ENCODE assay signal across 18 cellular contexts in the genomic region with DNA sequence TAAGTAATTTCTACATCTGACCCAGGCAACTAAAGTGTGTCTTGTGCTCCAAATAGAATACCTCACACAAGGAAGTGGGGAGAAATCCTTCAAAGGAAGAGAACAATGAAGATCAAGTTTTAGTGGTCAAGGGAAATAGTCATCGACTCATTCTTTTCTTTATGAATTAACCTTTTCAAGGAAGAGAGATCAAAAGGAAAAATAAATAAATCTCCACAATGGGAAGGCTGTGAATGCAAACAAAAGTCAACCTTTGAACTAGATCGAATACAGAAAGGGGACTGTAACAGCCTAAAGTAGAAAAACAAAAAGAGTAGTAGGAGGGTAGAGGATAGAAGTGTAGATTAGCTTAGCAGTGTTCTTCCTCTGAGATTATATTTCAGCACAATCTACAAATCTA.
"Had no signal": no experiment of that assay in that cellular context is flagged by ENCODE, and none has a peak within 500 bp of the region (broad histone marks: within the 10 kb centered on the region; RNA-seq: fewer than 3 reads in every experiment).

No MANE protein-coding gene starts in this region.

- DNase-seq: activated CD4-positive, alpha-beta memory T cell treated with anti-CD3 and anti-CD28 coated beads, Interleukin-2, amount 10 ng/mL, durations not matched to agents 7 days and 5 days; activated CD4-positive, alpha-beta T cell treated with anti-CD3 and anti-CD28 coated beads for 48 hours; activated effector memory CD4-positive, alpha-beta T cell treated with anti-CD3 and anti-CD28 coated beads, Interleukin-2, amount 50 U/mL, for 16 hours; activated naive CD4-positive, alpha-beta T cell treated with anti-CD3 and anti-CD28 coated beads, Interleukin-2, amount 10 ng/mL, durations not matched to agents 7 days and 5 days; cerebellar nuclear complex; left ventricle myocardium superior; mammary epithelial cell; natural killer cell; pancreas; right cardiac atrium; stimulated activated CD4-positive, alpha-beta T cell treated with anti-CD3 and anti-CD28 coated beads, Interleukin-12 subunit alpha, Interleukin-12 subunit beta, amount 100 ng/mL, for 4 hours; stimulated activated CD4-positive, alpha-beta T cell treated with anti-CD3 and anti-CD28 coated beads, Interleukin-4, amount 100 ng/mL, for 4 hours; stimulated activated naive CD8-positive, alpha-beta T cell treated with anti-CD3 and anti-CD28 coated beads, Interleukin-15, amount 100 ng/mL, for 72 hours; T1000; tibial artery had no signal

- H3K27ac Mint-ChIP-seq: activated CD4-positive, alpha-beta memory T cell treated with anti-CD3 and anti-CD28 coated beads, Interleukin-2, amount 10 ng/mL, durations not matched to agents 7 days and 5 days; activated naive CD4-positive, alpha-beta T cell treated with anti-CD3 and anti-CD28 coated beads, Interleukin-2, amount 10 ng/mL, durations not matched to agents 7 days and 5 days; mesothelial cell of epicardium; natural killer cell; stimulated activated naive CD8-positive, alpha-beta T cell treated with anti-CD3 and anti-CD28 coated beads, Interleukin-15, amount 100 ng/mL, for 72 hours; T-helper 1 cell treated with Interleukin-12 subunit alpha and Interleukin-12 subunit beta and Interleukin-4 antibody, amounts not matched to agents 30 μg/mL and 1 μg/mL, for 36 hours had no signal

- H3K9me3 ChIP-seq: pancreas, tibial artery had no signal

- H3K36me3 Mint-ChIP-seq: activated naive CD4-positive, alpha-beta T cell treated with anti-CD3 and anti-CD28 coated beads, Interleukin-2, amount 10 ng/mL, durations not matched to agents 7 days and 5 days; mesothelial cell of epicardium; natural killer cell had no signal

- H3K4me3 ChIP-seq: coronary artery, pancreas, tibial artery had no signal

- FAIRE-seq: pancreas had no signal

- H3K27me3 Mint-ChIP-seq: activated CD4-positive, alpha-beta memory T cell treated with anti-CD3 and anti-CD28 coated beads, Interleukin-2, amount 10 ng/mL, durations not matched to agents 7 days and 5 days; activated naive CD4-positive, alpha-beta T cell treated with anti-CD3 and anti-CD28 coated beads, Interleukin-2, amount 10 ng/mL, durations not matched to agents 7 days and 5 days; stimulated activated naive CD8-positive, alpha-beta T cell treated with anti-CD3 and anti-CD28 coated beads, Interleukin-15, amount 100 ng/mL, for 72 hours had no signal

- H3K4me1 Mint-ChIP-seq: activated CD4-positive, alpha-beta memory T cell treated with anti-CD3 and anti-CD28 coated beads, Interleukin-2, amount 10 ng/mL, durations not matched to agents 7 days and 5 days; activated naive CD4-positive, alpha-beta T cell treated with anti-CD3 and anti-CD28 coated beads, Interleukin-2, amount 10 ng/mL, durations not matched to agents 7 days and 5 days; mesothelial cell of epicardium; natural killer cell; stimulated activated naive CD8-positive, alpha-beta T cell treated with anti-CD3 and anti-CD28 coated beads, Interleukin-15, amount 100 ng/mL, for 72 hours had no signal

- ATAC-seq: left ventricle myocardium superior; natural killer cell; pancreas; right cardiac atrium; stimulated activated naive CD8-positive, alpha-beta T cell treated with anti-CD3 and anti-CD28 coated beads, Interleukin-15, amount 100 ng/mL, for 72 hours had no signal

- H3K27me3 ChIP-seq: pancreas, tibial artery had no signal

- H3K27ac ChIP-seq: coronary artery, pancreas, tibial artery had no signal

- H3K9me3 Mint-ChIP-seq: stimulated activated naive CD8-positive, alpha-beta T cell treated with anti-CD3 and anti-CD28 coated beads, Interleukin-15, amount 100 ng/mL, for 72 hours had no signal

- H3K36me3 ChIP-seq: pancreas, tibial artery had no signal

- H3K4me3 Mint-ChIP-seq: activated CD4-positive, alpha-beta memory T cell treated with anti-CD3 and anti-CD28 coated beads, Interleukin-2, amount 10 ng/mL, durations not matched to agents 7 days and 5 days; activated naive CD4-positive, alpha-beta T cell treated with anti-CD3 and anti-CD28 coated beads, Interleukin-2, amount 10 ng/mL, durations not matched to agents 7 days and 5 days; mesothelial cell of epicardium; natural killer cell; stimulated activated naive CD8-positive, alpha-beta T cell treated with anti-CD3 and anti-CD28 coated beads, Interleukin-15, amount 100 ng/mL, for 72 hours; T-helper 1 cell treated with Interleukin-12 subunit alpha and Interleukin-12 subunit beta and Interleukin-4 antibody, amounts not matched to agents 30 μg/mL and 1 μg/mL, for 36 hours had no signal

- H3K4me1 ChIP-seq: pancreas, tibial artery had no signal
